In genomic region chr20:58310291-58310782, GRCh38 we compare ENCODE assay signal across 8 cellular contexts. TPM values are rescaled to one million over a fixed set of nuclear protein-coding genes. Genes with fewer than 3 reads are reported as not detected.
DNase-seq lines count a peak whose midpoint lies in the region; ATAC-seq and TF ChIP-seq lines count a peak whose summit lies in the region.

No MANE protein-coding gene starts in this region.

- peak overlapping the region; percentile 95 for H3K4me2 ChIP-seq in PC-3 (ENCODE audit: low read length)

- no peaks in the 10 kb centered on the region for H3F3A ChIP-seq in PC-3 (ENCODE audit: low read length, unreplicated experiment)

- H3K9me2 ChIP-seq in PC-3 (replicated peaks; ENCODE audit: low read length): no peaks in the 10 kb centered on the region

- POLR2A ChIA-PET in PC-3 (lab: Charles Lee; ENCODE audit: unreplicated experiment): no interaction called here

- no peaks in the 10 kb centered on the region for H3K27me3 ChIP-seq in PC-3 (ENCODE audit: low read length)
- no peaks in the 10 kb centered on the region for H3K27me3 ChIP-seq in endocrine pancreas (ENCODE audit: control insufficient read depth, insufficient read depth, low read length)
- H3K27me3 ChIP-seq in neuron (ENCODE audit: insufficient read depth, low read length): no peaks in the 10 kb centered on the region

- peak overlapping the region; percentile 83 for H3K4me3 ChIP-seq in PC-3 (ENCODE audit: low read length)
- peak overlapping the region; percentile 93 for H3K4me3 ChIP-seq in endocrine pancreas (ENCODE audit: control insufficient read depth, insufficient read depth, low read length)
- H3K4me3 ChIP-seq in neuron (ENCODE audit: low read length): peak overlapping the region; percentile 98

- H2AFZ ChIP-seq in PC-3 (ENCODE audit: low read length) (peak overlapping the region; percentile 73), neuron (ENCODE audit: low read depth, low read length) (peak overlapping the region; percentile 99)

- peaks cover 44% of the 10 kb centered on the region for H3K4me1 ChIP-seq in PC-3 (ENCODE audit: insufficient read depth, low read length)
- H3K4me1 ChIP-seq in endocrine pancreas (ENCODE audit: control insufficient read depth, insufficient read depth, low read length): peaks cover 13% of the 10 kb centered on the region
- peaks cover 9% of the 10 kb centered on the region for H3K4me1 ChIP-seq in neuron (ENCODE audit: insufficient read depth, low read length)

- peaks cover 55% of the 10 kb centered on the region for H3K79me2 ChIP-seq in PC-3 (ENCODE audit: low read length)

- no peaks in the 10 kb centered on the region for H3K9me3 ChIP-seq in PC-3 (ENCODE audit: low read length)
- H3K9me3 ChIP-seq in endocrine pancreas (ENCODE audit: control insufficient read depth, low read length): no peaks in the 10 kb centered on the region
- H3K9me3 ChIP-seq in neuron (ENCODE audit: low read length): peaks cover 4% of the 10 kb centered on the region

- TF ChIP-seq CTCF in GM20000 (IDR thresholded peaks at IDR 0.05; ENCODE audit: extremely low read depth, missing control alignments) (no peak), PC-3 (conservative IDR thresholded peaks at IDR 0.05; ENCODE audit: low read depth, low read length) (no peak)

- intact Hi-C loops in PC-3 (cut with micrococcal nuclease): loop anchor here (1.0 to 2.0 kb wide), 2 partner anchors 74 to 137 kb away; no protein-coding TSS in a partner anchor

- peak overlapping the region; percentile 68 for H3K27ac ChIP-seq in PC-3 (ENCODE audit: low read length)

- CTCF ChIA-PET in PC-3 (lab: Charles Lee): interaction anchor here (0.5 kb wide), 1 partner anchor 58 kb away, joined by 6 read pairs; no protein-coding TSS in a partner anchor

- BruUV-seq in PC-3 (replicated peaks; lab: Mats Ljungman, UMichigan): TSS peak; percentile 66

- peak; percentile 19 for DNase-seq in GM20000 (ENCODE audit: low spot score)
- peak; percentile 83 for DNase-seq in PC-3
- no peak for DNase-seq in NCI-H128 (lab: John Stamatoyannopoulos, UW; ENCODE audit: unreplicated experiment)
- DNase-seq in activated CD4-positive, alpha-beta T cell treated with anti-CD3 and anti-CD28 coated beads, Interleukin-2, amount 50 U/mL, for 48 hours: no peak
- DNase-seq in DMS79 treated with DMSO at 0.1 percent for 48 hours (lab: John Stamatoyannopoulos, UW): no peak

- ATAC-seq in PC-3 (peak; percentile 5; the same call in 1 of the 2 replicates), HG03378 (IDR thresholded peaks at IDR 0.05; ENCODE audit: unreplicated experiment) (no peak)

- peaks cover 24% of the 10 kb centered on the region for H3K36me3 ChIP-seq in PC-3 (ENCODE audit: low read depth, low read length)
- no peaks in the 10 kb centered on the region for H3K36me3 ChIP-seq in endocrine pancreas (ENCODE audit: control insufficient read depth, insufficient read depth, low read length)
- H3K36me3 ChIP-seq in neuron (ENCODE audit: insufficient read depth, low read length): peaks cover 26% of the 10 kb centered on the region

- H4K20me1 ChIP-seq in PC-3 (ENCODE audit: low read length): peaks cover 13% of the 10 kb centered on the region; the same call in 1 of the 2 replicates

- H3K9ac ChIP-seq in PC-3 (ENCODE audit: low read length) (peak overlapping the region; percentile 97), endocrine pancreas (ENCODE audit: control insufficient read depth, insufficient read depth, low read length) (peak overlapping the region; percentile 89)

RNA-seq across cellular contexts. Expression of gene RAB22A, which starts 0.8 kb away (rescaled TPM):
- total RNA-seq in PC-3 (2014; rRNA removed): 47.4 and 55.0 TPM in 2 replicates

Comparison
In these comparisons a context has a peak if more than half of its experiments do, and no peak if none do; other contexts are left out.
1. DNase-seq: peak in GM20000 (single experiment) and PC-3 (single experiment); none in NCI-H128 (single experiment), activated CD4-positive, alpha-beta T cell treated with anti-CD3 and anti-CD28 coated beads, Interleukin-2, amount 50 U/mL, for 48 hours (0 of 2) and DMS79 treated with DMSO at 0.1 percent for 48 hours (single experiment).
2. Peak in every context shown above with its lines, with median percentiles within 50 percentile points of each other: H3K4me3 ChIP-seq.